Comparison of ENCODE assay signal across 1 cellular context in the genomic region with DNA sequence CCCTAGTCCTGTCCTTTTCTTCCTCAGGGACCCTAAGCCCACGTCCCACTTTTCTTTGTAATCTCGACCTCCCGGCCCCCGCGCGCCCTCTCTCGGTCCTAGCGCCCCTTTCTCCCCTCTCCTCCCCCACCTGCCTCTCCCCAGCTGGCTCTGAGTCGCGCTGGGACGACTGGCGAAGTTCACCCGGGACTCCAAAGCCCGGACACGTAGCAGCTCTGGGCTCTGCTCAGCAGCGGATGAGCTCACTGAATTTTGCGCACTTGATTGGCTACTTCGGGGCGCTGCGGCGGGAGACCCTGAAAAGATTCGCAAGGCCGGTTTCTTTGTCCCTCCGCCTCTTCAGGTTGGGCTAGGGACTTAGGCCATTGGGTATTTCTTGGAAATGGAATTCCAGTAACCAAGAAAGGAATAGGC.
A peak's percentile ranks its signal among the peaks of the same experiment; 100 is the strongest.
TF ChIP-seq lines count a peak whose summit lies in the region.

No MANE protein-coding gene starts in this region.

TF ChIP-seq in H1, 55 proteins besides CTCF, POLR2A, EP300 and RAD21:
- TF ChIP-seq, protein P1, sequence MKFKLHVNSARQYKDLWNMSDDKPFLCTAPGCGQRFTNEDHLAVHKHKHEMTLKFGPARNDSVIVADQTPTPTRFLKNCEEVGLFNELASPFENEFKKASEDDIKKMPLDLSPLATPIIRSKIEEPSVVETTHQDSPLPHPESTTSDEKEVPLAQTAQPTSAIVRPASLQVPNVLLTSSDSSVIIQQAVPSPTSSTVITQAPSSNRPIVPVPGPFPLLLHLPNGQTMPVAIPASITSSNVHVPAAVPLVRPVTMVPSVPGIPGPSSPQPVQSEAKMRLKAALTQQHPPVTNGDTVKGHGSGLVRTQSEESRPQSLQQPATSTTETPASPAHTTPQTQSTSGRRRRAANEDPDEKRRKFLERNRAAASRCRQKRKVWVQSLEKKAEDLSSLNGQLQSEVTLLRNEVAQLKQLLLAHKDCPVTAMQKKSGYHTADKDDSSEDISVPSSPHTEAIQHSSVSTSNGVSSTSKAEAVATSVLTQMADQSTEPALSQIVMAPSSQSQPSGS (IDR thresholded peaks at IDR 0.05; ENCODE audit: low read length): 0 out of 2 replicates have a peak, but pooled peaks have one; percentile 12
- TF ChIP-seq, protein P2, sequence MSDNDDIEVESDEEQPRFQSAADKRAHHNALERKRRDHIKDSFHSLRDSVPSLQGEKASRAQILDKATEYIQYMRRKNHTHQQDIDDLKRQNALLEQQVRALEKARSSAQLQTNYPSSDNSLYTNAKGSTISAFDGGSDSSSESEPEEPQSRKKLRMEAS (IDR thresholded peaks at IDR 0.05): no peak
- TF ChIP-seq TBP (IDR thresholded peaks at IDR 0.05; ENCODE audit: low read depth, low read length): peak; percentile 79
- TF ChIP-seq NRF1 (IDR thresholded peaks at IDR 0.05; ENCODE audit: low read depth, low read length): no peak
- TF ChIP-seq MAFK (IDR thresholded peaks at IDR 0.05; ENCODE audit: low read depth, low read length): no peak
- no peak for TF ChIP-seq ATF3 (IDR thresholded peaks at IDR 0.05; ENCODE audit: insufficient read depth, low read depth, low read length)
- TF ChIP-seq TEAD4 (IDR thresholded peaks at IDR 0.05; ENCODE audit: low read depth, low read length): no peak; the same call in 1 of the 2 replicates
- TF ChIP-seq BRCA1 (IDR thresholded peaks at IDR 0.05; ENCODE audit: low read depth, low read length): no peak
- TF ChIP-seq RNF2 (IDR thresholded peaks at IDR 0.05; ENCODE audit: borderline replicate concordance, low read depth, low read length, missing control alignments, poor library complexity, severe bottlenecking): no peak
- no peak for TF ChIP-seq SIRT6 (IDR thresholded peaks at IDR 0.05; ENCODE audit: low read length)
- TF ChIP-seq TAF7 (optimal IDR thresholded peaks at IDR 0.05; ENCODE audit: borderline replicate concordance, low read depth, low read length): peak; percentile 89
- TF ChIP-seq SP2 (IDR thresholded peaks at IDR 0.05; ENCODE audit: low read length): no peak
- TF ChIP-seq SRF (IDR thresholded peaks at IDR 0.05; ENCODE audit: low read depth, low read length): no peak
- no peak for TF ChIP-seq SP1 (IDR thresholded peaks at IDR 0.05; ENCODE audit: low read depth, low read length)
- TF ChIP-seq RFX5 (IDR thresholded peaks at IDR 0.05; ENCODE audit: borderline replicate concordance, low read depth, low read length): peak; percentile 98
- TF ChIP-seq KDM1A (IDR thresholded peaks at IDR 0.05; ENCODE audit: borderline replicate concordance, low read length): peak; percentile 63; the same call in 1 of the 2 replicates
- no peak; a peak in 1 of 4 replicates for TF ChIP-seq HDAC2 (IDR thresholded peaks at IDR 0.05; ENCODE audit: borderline replicate concordance in 1 of 2, low read depth in 2 of 2, low read length in 2 of 2)
- no peak for TF ChIP-seq KDM4A (IDR thresholded peaks at IDR 0.05; ENCODE audit: low read depth, low read length, severe bottlenecking)
- no peak; the same call in 1 of the 2 replicates for TF ChIP-seq RBBP5 (IDR thresholded peaks at IDR 0.05; ENCODE audit: borderline replicate concordance, low read depth, low read length)
- peak; percentile 74 for TF ChIP-seq CHD2 (IDR thresholded peaks at IDR 0.05; ENCODE audit: low read length)
- TF ChIP-seq ASH2L (IDR thresholded peaks at IDR 0.05; ENCODE audit: low read length): peak; percentile 100
- TF ChIP-seq CEBPB (IDR thresholded peaks at IDR 0.05; ENCODE audit: low read depth, low read length): no peak
- TF ChIP-seq, protein P3, sequence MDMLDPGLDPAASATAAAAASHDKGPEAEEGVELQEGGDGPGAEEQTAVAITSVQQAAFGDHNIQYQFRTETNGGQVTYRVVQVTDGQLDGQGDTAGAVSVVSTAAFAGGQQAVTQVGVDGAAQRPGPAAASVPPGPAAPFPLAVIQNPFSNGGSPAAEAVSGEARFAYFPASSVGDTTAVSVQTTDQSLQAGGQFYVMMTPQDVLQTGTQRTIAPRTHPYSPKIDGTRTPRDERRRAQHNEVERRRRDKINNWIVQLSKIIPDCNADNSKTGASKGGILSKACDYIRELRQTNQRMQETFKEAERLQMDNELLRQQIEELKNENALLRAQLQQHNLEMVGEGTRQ (IDR thresholded peaks at IDR 0.05; ENCODE audit: low read length): no peak
- TF ChIP-seq SIN3A (conservative IDR thresholded peaks at IDR 0.05 in 1 of 2, IDR thresholded peaks at IDR 0.05 in 1 of 2; ENCODE audit: low read depth in 1 of 2, low read length in 2 of 2): peak in 1 of 2 experiments; percentile 82; a peak in 2 of 4 replicates
- TF ChIP-seq FOSL1 (IDR thresholded peaks at IDR 0.05; ENCODE audit: insufficient read depth, low read depth, low read length): 0 out of 2 replicates have a peak, but pooled peaks have one; percentile 16
- no peak for TF ChIP-seq ZNF274 (IDR thresholded peaks at IDR 0.05; ENCODE audit: borderline replicate concordance, extremely low read depth, low read length)
- no peak for TF ChIP-seq YY1 (IDR thresholded peaks at IDR 0.05; ENCODE audit: low read depth, low read length)
- TF ChIP-seq SAP30 (IDR thresholded peaks at IDR 0.05; ENCODE audit: insufficient read depth, insufficient replicate concordance, low read length): no peak
- TF ChIP-seq CTBP2 (IDR thresholded peaks at IDR 0.05; ENCODE audit: borderline replicate concordance, insufficient read depth, insufficient read length, low read length): peak; percentile 72
- TF ChIP-seq SIX5 (IDR thresholded peaks at IDR 0.05; ENCODE audit: low read depth, low read length): no peak
- TF ChIP-seq KDM5A (IDR thresholded peaks at IDR 0.05; ENCODE audit: low read length): no peak
- TF ChIP-seq SUZ12 (IDR thresholded peaks at IDR 0.05; ENCODE audit: low read length): no peak
- peak; percentile 56 for TF ChIP-seq PHF8 (conservative IDR thresholded peaks at IDR 0.05; ENCODE audit: low read depth, low read length)
- TF ChIP-seq CHD7 (IDR thresholded peaks at IDR 0.05; ENCODE audit: insufficient replicate concordance, low read length): no peak
- no peak for TF ChIP-seq CHD1 (IDR thresholded peaks at IDR 0.05; ENCODE audit: low read depth, low read length)
- TF ChIP-seq POU5F1 (IDR thresholded peaks at IDR 0.05; ENCODE audit: low read depth, low read length): no peak
- no peak for TF ChIP-seq NANOG (IDR thresholded peaks at IDR 0.05; ENCODE audit: insufficient read depth, low read depth, low read length, poor library complexity, severe bottlenecking)
- TF ChIP-seq GABPA (IDR thresholded peaks at IDR 0.05; ENCODE audit: borderline replicate concordance, insufficient read depth, low read length): no peak
- no peak for TF ChIP-seq CBX5 (IDR thresholded peaks at IDR 0.05; ENCODE audit: low read depth, low read length)
- 0 out of 2 replicates have a peak, but pooled peaks have one; percentile 12 for TF ChIP-seq JUND (IDR thresholded peaks at IDR 0.05; ENCODE audit: low read length)
- TF ChIP-seq RXRA (IDR thresholded peaks at IDR 0.05; ENCODE audit: insufficient read depth, low read depth, low read length): no peak
- TF ChIP-seq HDAC6 (IDR thresholded peaks at IDR 0.05; ENCODE audit: low read depth, low read length): no peak
- peak; percentile 44 for TF ChIP-seq POLR2AphosphoS5 (IDR thresholded peaks at IDR 0.05; ENCODE audit: low read depth, low read length)
- no peak for TF ChIP-seq BACH1 (IDR thresholded peaks at IDR 0.05; ENCODE audit: low read length)
- TF ChIP-seq TAF1 (IDR thresholded peaks at IDR 0.05; ENCODE audit: low read depth, low read length): peak; percentile 83
- peak; percentile 91 for TF ChIP-seq CREB1 (IDR thresholded peaks at IDR 0.05)
- no peak for TF ChIP-seq TCF12 (IDR thresholded peaks at IDR 0.05; ENCODE audit: low read depth, low read length)
- no peak for TF ChIP-seq GTF2F1 (IDR thresholded peaks at IDR 0.05; ENCODE audit: borderline replicate concordance, low read depth, low read length)
- TF ChIP-seq JUN (IDR thresholded peaks at IDR 0.05; ENCODE audit: low read depth, low read length): no peak
